25 cellular contexts compared by ENCODE assay signal in genomic region chr5:151517122-151517920, GRCh38.
A peak's percentile ranks its signal among the peaks of the same experiment; 100 is the strongest.
DNase-seq lines count a peak whose midpoint lies in the region; ATAC-seq, FAIRE-seq and TF ChIP-seq lines count a peak whose summit lies in the region.
"Had no signal": no experiment of that assay in that cellular context is flagged by ENCODE, and none has a peak within 500 bp of the region (broad histone marks: within the 10 kb centered on the region; RNA-seq: fewer than 3 reads in every experiment).

No MANE protein-coding gene starts in this region.

- H2BK120ac ChIP-seq in trophoblast cell (ENCODE audit: insufficient read depth, low read length, poor library complexity) = no peak overlapping the region

- H3K79me1 ChIP-seq in trophoblast cell (ENCODE audit: low read length) = no peaks in the 10 kb centered on the region

- H4K91ac ChIP-seq in trophoblast cell (ENCODE audit: low read depth, low read length) = no peak overlapping the region

- CTCF ChIA-PET in K562 (lab: Yijun Ruan, JAX; ENCODE audit: low intra/inter-chr PET ratio) = no interaction called here
- CTCF ChIA-PET in activated CD4-positive, alpha-beta T cell treated with anti-CD3 and anti-CD28 coated beads, Interleukin-2, amount 10 ng/mL, durations not matched to agents 7 days and 5 days (lab: Charles Lee) = no interaction called here

- no peaks in the 10 kb centered on the region for H3K36me3 ChIP-seq in K562 (ENCODE audit: control insufficient read depth, insufficient read depth, low read length)
- no peaks in the 10 kb centered on the region for H3K36me3 ChIP-seq in trophoblast cell (ENCODE audit: control insufficient read depth in 1 of 2, insufficient read depth in 2 of 2, low read length in 2 of 2)
- H3K36me3 ChIP-seq: BE2C, HAP-1 had no signal

- no peak for TF ChIP-seq EP300 in K562 (IDR thresholded peaks at IDR 0.05; ENCODE audit: low read length)

- H3K27ac Mint-ChIP-seq in HFFc6 = no peak overlapping the region
- no peak overlapping the region for H3K27ac Mint-ChIP-seq in progenitor cell of endocrine pancreas
- no peak overlapping the region for H3K27ac Mint-ChIP-seq in activated naive CD8-positive, alpha-beta T cell treated with anti-CD3 and anti-CD28 coated beads, Interleukin-2, amount 50 U/mL, for 24 hours
- no peak overlapping the region for H3K27ac Mint-ChIP-seq in activated CD4-positive, alpha-beta T cell treated with anti-CD3 and anti-CD28 coated beads, Interleukin-2, amount 10 ng/mL, durations not matched to agents 7 days and 5 days
- H3K27ac Mint-ChIP-seq: CD4-positive, alpha-beta T cell; CD8-positive, alpha-beta memory T cell had no signal

- no peak overlapping the region for H3K27ac ChIP-seq in K562 (ENCODE audit: extremely low read depth, low read depth, low read length)
- no peak overlapping the region for H3K27ac ChIP-seq in trophoblast cell (ENCODE audit: low read depth, low read length)
- H3K27ac ChIP-seq: A549; BLaER1 treated with 17β-estradiol and CSF1 and Interleukin-3, amounts not matched to agents 10 nM and 100 nM; GM23248 had no signal

- no peak for TF ChIP-seq RAD21 in K562 (CRISPR knock-in tag; conservative IDR thresholded peaks at IDR 0.05 in 1 of 2, IDR thresholded peaks at IDR 0.05 in 1 of 2)

- H3K9me3 ChIP-seq in K562 (replicated peaks; ENCODE audit: control insufficient read depth, insufficient read depth, low read depth, low read length) (no peaks in the 10 kb centered on the region), trophoblast cell (ENCODE audit: insufficient read depth, low read depth, low read length) (no peaks in the 10 kb centered on the region)
- H3K9me3 ChIP-seq: A549; BE2C; BLaER1 treated with 17β-estradiol and CSF1 and Interleukin-3, amounts not matched to agents 10 nM and 100 nM; HAP-1 had no signal

- BruUV-seq in K562 (replicated peaks; lab: Mats Ljungman, UMichigan) = no TSS peak

- H3K9ac ChIP-seq in K562 (ENCODE audit: insufficient read depth in 1 of 2, low read depth in 2 of 2, low read length in 2 of 2) = no peak overlapping the region
- H3K9ac ChIP-seq in trophoblast cell (ENCODE audit: low read length) = peak overlapping the region; percentile 18
- H3K9ac ChIP-seq: BLaER1 treated with 17β-estradiol and CSF1 and Interleukin-3, amounts not matched to agents 10 nM and 100 nM; GM23248 had no signal

- no peak for DNase-seq in HFFc6
- peak in 2 of 4 experiments; percentile 11 to 23 for DNase-seq in K562 (ENCODE audit: extremely low read depth in 1 of 4, low spot score in 3 of 4)
- no peak for DNase-seq in trophoblast cell
- no peak for DNase-seq in progenitor cell of endocrine pancreas (ENCODE audit: low spot score, unreplicated experiment)
- no peak for DNase-seq in activated naive CD8-positive, alpha-beta T cell treated with anti-CD3 and anti-CD28 coated beads, Interleukin-2, amount 50 U/mL, for 24 hours
- no peak for DNase-seq in activated CD4-positive, alpha-beta T cell treated with anti-CD3 and anti-CD28 coated beads, Interleukin-2, amount 10 ng/mL, durations not matched to agents 7 days and 5 days
- DNase-seq: 8988T; ACHN; AML-193; BE2C; CD4-positive, alpha-beta T cell; CD8-positive, alpha-beta memory T cell; DMS 273 treated with DMSO at 0.1 percent for 48 hours; DMS79; EL; GDM1; GM23248 had no signal

- no peaks in the 10 kb centered on the region for H3K9me3 Mint-ChIP-seq in HFFc6
- H3K9me3 Mint-ChIP-seq in progenitor cell of endocrine pancreas (ENCODE audit: low read depth) = no peaks in the 10 kb centered on the region
- no peaks in the 10 kb centered on the region for H3K9me3 Mint-ChIP-seq in activated naive CD8-positive, alpha-beta T cell treated with anti-CD3 and anti-CD28 coated beads, Interleukin-2, amount 50 U/mL, for 24 hours
- no peaks in the 10 kb centered on the region for H3K9me3 Mint-ChIP-seq in activated CD4-positive, alpha-beta T cell treated with anti-CD3 and anti-CD28 coated beads, Interleukin-2, amount 10 ng/mL, durations not matched to agents 7 days and 5 days
- H3K9me3 Mint-ChIP-seq: CD14-positive monocyte; CD4-positive, alpha-beta T cell; CD8-positive, alpha-beta memory T cell had no signal

- H3K4ac ChIP-seq in trophoblast cell (ENCODE audit: low read depth, low read length) = no peak overlapping the region

- H2AK5ac ChIP-seq in trophoblast cell (ENCODE audit: low read length) = no peak overlapping the region

- FAIRE-seq in K562 (lab: Jason Lieb, UNC) = no peak
- FAIRE-seq: A549, D721Med, GM12878, GM19239, H54 had no signal

- WGBS in K562 (ENCODE audit: insufficient coverage, low coverage, missing lambda C conversion rate) = 8% methylated on average over 8 of the region's 8 CpGs
- no CpG with 5 or more reads among the region's 8 CpGs for WGBS in trophoblast cell (ENCODE audit: extremely low coverage, insufficient coverage, insufficient read length)

- H3K14ac ChIP-seq in trophoblast cell (ENCODE audit: low read length) = no peak overlapping the region

- no peaks in the 10 kb centered on the region for H3K9me1 ChIP-seq in K562 (ENCODE audit: control insufficient read depth, insufficient read depth, low read length)

- H2BK12ac ChIP-seq in trophoblast cell (ENCODE audit: low read length) = no peak overlapping the region

- TF ChIP-seq POLR2A in K562 (conservative IDR thresholded peaks at IDR 0.05) = no peak

- in situ Hi-C loops in K562 (cut with MboI) = loop anchor here (10.0 kb wide), 1 partner anchor 73 kb away; the partner anchor contains the start of gene SLC36A1

- H3K27me3 ChIP-seq in K562 (ENCODE audit: control insufficient read depth in 2 of 2, insufficient read depth in 2 of 2, low read length in 2 of 2) = peaks cover 17 to 26% of the 10 kb centered on the region in 2 experiments; a peak in 4 of 5 replicates
- H3K27me3 ChIP-seq in trophoblast cell (ENCODE audit: insufficient read depth, low read length) = no peaks in the 10 kb centered on the region
- H3K27me3 ChIP-seq: BE2C; BLaER1 treated with 17β-estradiol and CSF1 and Interleukin-3, amounts not matched to agents 10 nM and 100 nM had no signal

- POLR2A ChIA-PET in K562 (lab: Yijun Ruan, JAX) = no interaction called here
- POLR2A ChIA-PET in activated CD4-positive, alpha-beta T cell treated with anti-CD3 and anti-CD28 coated beads, Interleukin-2, amount 10 ng/mL, durations not matched to agents 7 days and 5 days (lab: Charles Lee) = no interaction called here

- H3K79me2 ChIP-seq in K562 (ENCODE audit: control insufficient read depth, insufficient read depth, low read length) (no peaks in the 10 kb centered on the region), trophoblast cell (ENCODE audit: control insufficient read depth, insufficient read depth, low read length, poor library complexity) (no peaks in the 10 kb centered on the region)

- no peaks in the 10 kb centered on the region for H3K4me1 ChIP-seq in K562 (replicated peaks in 1 of 2; ENCODE audit: control insufficient read depth in 2 of 2, insufficient read depth in 2 of 2, low read length in 2 of 2)
- H3K4me1 ChIP-seq in trophoblast cell (ENCODE audit: control insufficient read depth in 1 of 2, insufficient read depth in 2 of 2, low read length in 2 of 2) = no peaks in the 10 kb centered on the region
- H3K4me1 ChIP-seq: A549, BE2C, HAP-1 had no signal

- peak; percentile 62 for ATAC-seq in K562
- no peak for ATAC-seq in activated naive CD8-positive, alpha-beta T cell treated with anti-CD3 and anti-CD28 coated beads, Interleukin-2, amount 50 U/mL, for 24 hours
- ATAC-seq: A549, GM12878 had no signal

- H3K4me3 ChIP-seq in K562 (no peak overlapping the region), trophoblast cell (ENCODE audit: low read depth, low read length) (no peak overlapping the region)
- H3K4me3 ChIP-seq: A549; BLaER1 treated with 17β-estradiol and CSF1 and Interleukin-3, amounts not matched to agents 10 nM and 100 nM; GM12878; GM23248; HAP-1 had no signal

- H3K4me3 Mint-ChIP-seq in HFFc6 = no peak overlapping the region
- no peak overlapping the region for H3K4me3 Mint-ChIP-seq in progenitor cell of endocrine pancreas (ENCODE audit: low read depth)
- no peak overlapping the region for H3K4me3 Mint-ChIP-seq in activated naive CD8-positive, alpha-beta T cell treated with anti-CD3 and anti-CD28 coated beads, Interleukin-2, amount 50 U/mL, for 24 hours
- H3K4me3 Mint-ChIP-seq in activated CD4-positive, alpha-beta T cell treated with anti-CD3 and anti-CD28 coated beads, Interleukin-2, amount 10 ng/mL, durations not matched to agents 7 days and 5 days = no peak overlapping the region
- H3K4me3 Mint-ChIP-seq: CD14-positive monocyte; CD4-positive, alpha-beta T cell; CD8-positive, alpha-beta memory T cell had no signal

- no peaks in the 10 kb centered on the region; the same call in 1 of the 2 replicates for H4K20me1 ChIP-seq in K562 (replicated peaks; ENCODE audit: control insufficient read depth, insufficient read depth, low read length)

- H3K4me2 ChIP-seq in K562 (ENCODE audit: insufficient read depth, low read length) = no peak overlapping the region
- no peak overlapping the region for H3K4me2 ChIP-seq in trophoblast cell (ENCODE audit: low read length)
- H3K4me2 ChIP-seq: A549; BLaER1 treated with 17β-estradiol and CSF1 and Interleukin-3, amounts not matched to agents 10 nM and 100 nM had no signal

- H3K4me1 Mint-ChIP-seq in HFFc6 (ENCODE audit: low read depth) (no peaks in the 10 kb centered on the region), progenitor cell of endocrine pancreas (ENCODE audit: low read depth) (no peaks in the 10 kb centered on the region)
- no peaks in the 10 kb centered on the region for H3K4me1 Mint-ChIP-seq in activated naive CD8-positive, alpha-beta T cell treated with anti-CD3 and anti-CD28 coated beads, Interleukin-2, amount 50 U/mL, for 24 hours
- no peaks in the 10 kb centered on the region for H3K4me1 Mint-ChIP-seq in activated CD4-positive, alpha-beta T cell treated with anti-CD3 and anti-CD28 coated beads, Interleukin-2, amount 10 ng/mL, durations not matched to agents 7 days and 5 days
- H3K4me1 Mint-ChIP-seq: CD8-positive, alpha-beta memory T cell had no signal

- H2BK5ac ChIP-seq in trophoblast cell (ENCODE audit: low read depth, low read length, poor library complexity) = no peak overlapping the region

- TF ChIP-seq CTCF in HFFc6 (IDR thresholded peaks at IDR 0.05) (peak; percentile 15; the same call in 1 of the 2 replicates), K562 (IDR thresholded peaks at IDR 0.05 in 2 of 3, conservative IDR thresholded peaks at IDR 0.05 in 1 of 3; ENCODE audit: insufficient read depth in 2 of 3, low read depth in 1 of 3, low read length in 3 of 3) (0 out of 6 replicates have a peak, but pooled peaks of 2 of the 3 experiments have one; percentile 4 to 25), progenitor cell of endocrine pancreas (IDR thresholded peaks at IDR 0.05; ENCODE audit: unreplicated experiment) (no peak)

- no peak overlapping the region for H3K18ac ChIP-seq in trophoblast cell (ENCODE audit: low read length)

- H2AFZ ChIP-seq in K562 (ENCODE audit: low read depth, low read length) = no peak overlapping the region
- H2AFZ ChIP-seq in trophoblast cell (ENCODE audit: insufficient read depth, low read length, poor library complexity) = no peak overlapping the region
- H2AFZ ChIP-seq: GM23248 had no signal

- intact Hi-C loops in K562 (cut with micrococcal nuclease) = no loop called here

- H3K36me3 Mint-ChIP-seq in HFFc6 (ENCODE audit: low read depth) (no peaks in the 10 kb centered on the region), progenitor cell of endocrine pancreas (ENCODE audit: insufficient read depth) (no peaks in the 10 kb centered on the region)
- no peaks in the 10 kb centered on the region for H3K36me3 Mint-ChIP-seq in activated naive CD8-positive, alpha-beta T cell treated with anti-CD3 and anti-CD28 coated beads, Interleukin-2, amount 50 U/mL, for 24 hours (ENCODE audit: low read depth)
- no peaks in the 10 kb centered on the region for H3K36me3 Mint-ChIP-seq in activated CD4-positive, alpha-beta T cell treated with anti-CD3 and anti-CD28 coated beads, Interleukin-2, amount 10 ng/mL, durations not matched to agents 7 days and 5 days (ENCODE audit: low read depth)
- H3K36me3 Mint-ChIP-seq: CD8-positive, alpha-beta memory T cell had no signal

- no peak overlapping the region for H4K12ac ChIP-seq in trophoblast cell (ENCODE audit: low read depth, low read length)

- no peak overlapping the region for H4K8ac ChIP-seq in trophoblast cell (ENCODE audit: low read depth, low read length)

- H3K23ac ChIP-seq in trophoblast cell (ENCODE audit: low read length) = no peak overlapping the region

- peaks cover 12% of the 10 kb centered on the region for H3K27me3 Mint-ChIP-seq in HFFc6 (ENCODE audit: insufficient read depth)
- H3K27me3 Mint-ChIP-seq in progenitor cell of endocrine pancreas = no peaks in the 10 kb centered on the region
- H3K27me3 Mint-ChIP-seq in activated naive CD8-positive, alpha-beta T cell treated with anti-CD3 and anti-CD28 coated beads, Interleukin-2, amount 50 U/mL, for 24 hours = no peaks in the 10 kb centered on the region
- no peaks in the 10 kb centered on the region for H3K27me3 Mint-ChIP-seq in activated CD4-positive, alpha-beta T cell treated with anti-CD3 and anti-CD28 coated beads, Interleukin-2, amount 10 ng/mL, durations not matched to agents 7 days and 5 days
- H3K27me3 Mint-ChIP-seq: CD4-positive, alpha-beta T cell had no signal
